Comparison of ENCODE assay signal across 1 cellular context in the genomic region with DNA sequence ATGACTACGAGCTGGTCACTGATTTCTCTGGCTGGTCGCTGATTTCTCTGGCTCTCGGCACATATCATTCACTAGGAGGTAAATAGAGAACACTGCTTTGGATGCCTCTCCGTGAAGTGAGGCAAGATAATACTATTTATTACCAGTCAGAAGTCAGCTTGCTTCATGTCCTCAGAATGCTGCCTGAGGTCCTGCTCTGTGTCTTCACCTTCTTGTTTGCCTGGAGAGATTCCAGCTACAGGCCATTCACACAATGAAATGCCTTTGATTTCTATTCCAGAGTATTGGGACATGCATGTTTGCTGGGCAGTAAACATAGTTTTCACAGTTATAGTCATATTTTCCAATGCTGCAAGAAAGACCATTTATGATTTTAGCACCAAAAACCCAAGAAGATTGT.
TF ChIP-seq lines count a peak whose summit lies in the region.

No MANE protein-coding gene starts in this region.

TF ChIP-seq in WTC11, 78 proteins besides CTCF, POLR2A, EP300 and RAD21 (continued from another document):
- TF ChIP-seq, protein P1, sequence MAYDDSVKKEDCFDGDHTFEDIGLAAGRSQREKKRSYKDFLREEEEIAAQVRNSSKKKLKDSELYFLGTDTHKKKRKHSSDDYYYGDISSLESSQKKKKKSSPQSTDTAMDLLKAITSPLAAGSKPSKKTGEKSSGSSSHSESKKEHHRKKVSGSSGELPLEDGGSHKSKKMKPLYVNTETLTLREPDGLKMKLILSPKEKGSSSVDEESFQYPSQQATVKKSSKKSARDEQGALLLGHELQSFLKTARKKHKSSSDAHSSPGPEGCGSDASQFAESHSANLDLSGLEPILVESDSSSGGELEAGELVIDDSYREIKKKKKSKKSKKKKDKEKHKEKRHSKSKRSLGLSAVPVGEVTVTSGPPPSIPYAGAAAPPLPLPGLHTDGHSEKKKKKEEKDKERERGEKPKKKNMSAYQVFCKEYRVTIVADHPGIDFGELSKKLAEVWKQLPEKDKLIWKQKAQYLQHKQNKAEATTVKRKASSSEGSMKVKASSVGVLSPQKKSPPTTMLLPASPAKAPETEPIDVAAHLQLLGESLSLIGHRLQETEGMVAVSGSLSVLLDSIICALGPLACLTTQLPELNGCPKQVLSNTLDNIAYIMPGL (CRISPR knock-in tag; IDR thresholded peaks at IDR 0.05) = no peak
- TF ChIP-seq SOX15 (CRISPR knock-in tag; IDR thresholded peaks at IDR 0.05) = no peak
- TF ChIP-seq GABPB1 (CRISPR knock-in tag; IDR thresholded peaks at IDR 0.05) = no peak
- no peak for TF ChIP-seq NR1H2 (CRISPR knock-in tag; IDR thresholded peaks at IDR 0.05)
- TF ChIP-seq, protein P2, sequence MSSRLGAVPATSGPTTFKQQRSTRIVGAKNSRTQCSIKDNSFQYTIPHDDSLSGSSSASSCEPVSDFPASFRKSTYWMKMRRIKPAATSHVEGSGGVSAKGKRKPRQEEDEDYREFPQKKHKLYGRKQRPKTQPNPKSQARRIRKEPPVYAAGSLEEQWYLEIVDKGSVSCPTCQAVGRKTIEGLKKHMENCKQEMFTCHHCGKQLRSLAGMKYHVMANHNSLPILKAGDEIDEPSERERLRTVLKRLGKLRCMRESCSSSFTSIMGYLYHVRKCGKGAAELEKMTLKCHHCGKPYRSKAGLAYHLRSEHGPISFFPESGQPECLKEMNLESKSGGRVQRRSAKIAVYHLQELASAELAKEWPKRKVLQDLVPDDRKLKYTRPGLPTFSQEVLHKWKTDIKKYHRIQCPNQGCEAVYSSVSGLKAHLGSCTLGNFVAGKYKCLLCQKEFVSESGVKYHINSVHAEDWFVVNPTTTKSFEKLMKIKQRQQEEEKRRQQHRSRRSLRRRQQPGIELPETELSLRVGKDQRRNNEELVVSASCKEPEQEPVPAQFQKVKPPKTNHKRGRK (CRISPR knock-in tag; IDR thresholded peaks at IDR 0.05; ENCODE audit: borderline replicate concordance) = no peak
- TF ChIP-seq CREB1 (CRISPR knock-in tag; IDR thresholded peaks at IDR 0.05) = no peak
- no peak for TF ChIP-seq ATF6 (CRISPR knock-in tag; IDR thresholded peaks at IDR 0.05)
TF ChIP-seq in WTC11: peak in this region for 0.
